17 cellular contexts compared by ENCODE assay signal in the genomic region with DNA sequence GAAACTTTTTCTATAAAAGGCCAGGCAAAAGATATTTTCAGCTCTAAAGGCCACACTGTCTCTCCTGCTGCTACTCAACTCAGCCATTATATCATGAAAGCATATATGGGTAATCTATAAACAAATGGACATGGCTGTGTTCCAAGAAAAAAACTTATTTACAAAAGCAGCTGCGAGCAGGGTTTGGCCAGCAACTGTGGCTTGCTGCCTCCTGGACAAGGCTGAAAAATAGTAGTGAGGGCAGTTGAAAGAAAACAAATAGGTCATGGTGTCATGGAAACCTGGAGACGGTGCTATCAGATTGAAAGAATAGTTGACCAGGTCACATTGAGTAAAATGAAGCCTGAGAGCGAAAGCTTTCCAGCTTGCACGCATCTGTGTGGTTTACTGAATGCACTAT.
DNase-seq lines count a peak whose midpoint lies in the region; ATAC-seq and TF ChIP-seq lines count a peak whose summit lies in the region.
"Had no signal": no experiment of that assay in that cellular context is flagged by ENCODE, and none has a peak within 500 bp of the region (broad histone marks: within the 10 kb centered on the region; RNA-seq: fewer than 3 reads in every experiment).

No MANE protein-coding gene starts in this region.

- CTCF ChIA-PET in activated CD4-positive, alpha-beta memory T cell treated with anti-CD3 and anti-CD28 coated beads for 36 hours (lab: Charles Lee) = no interaction called here

- peaks cover 8% of the 10 kb centered on the region for H3K9me3 Mint-ChIP-seq in activated CD4-positive, alpha-beta memory T cell treated with anti-CD3 and anti-CD28 coated beads for 36 hours

- H3K36me3 ChIP-seq in body of pancreas (replicated peaks in 1 of 2; ENCODE audit: insufficient read depth in 1 of 2, low read depth in 2 of 2) = no peaks in the 10 kb centered on the region
- H3K36me3 ChIP-seq in parathyroid adenoma (ENCODE audit: control insufficient read depth, insufficient read depth, low read length) = no peaks in the 10 kb centered on the region
- H3K36me3 ChIP-seq in adrenal gland (replicated peaks in 1 of 2) = no peaks in the 10 kb centered on the region
- H3K36me3 ChIP-seq: lower lobe of right lung, SJCRH30 had no signal

- H3K9ac ChIP-seq in parathyroid adenoma = no peak overlapping the region

- peak; percentile 10 for DNase-seq in HuH-7 (ENCODE audit: low spot score)
- peak; percentile 47 for DNase-seq in NCI-H146 treated with DMSO at 0.1 percent for 48 hours (lab: John Stamatoyannopoulos, UW; ENCODE audit: unreplicated experiment)
- peak in 2 of 4 donors; percentile 3 to 30 for DNase-seq in body of pancreas
- DNase-seq in activated CD4-positive, alpha-beta memory T cell treated with anti-CD3 and anti-CD28 coated beads for 36 hours = no peak
- no peak for DNase-seq in substantia nigra (lab: John Stamatoyannopoulos, UW)
- DNase-seq in adrenal gland = no peak
- DNase-seq: activated naive CD8-positive, alpha-beta T cell treated with anti-CD3 and anti-CD28 coated beads, Interleukin-2, amount 50 U/mL, for 24 hours; AML-193; erythroblast; lower lobe of right lung; naive B cell; NCI-H226; posterior cingulate gyrus; stimulated activated CD4-positive, alpha-beta T cell treated with anti-CD3 and anti-CD28 coated beads, Interleukin-4, amount 100 ng/mL, for 24 hours had no signal

- H3K4me1 Mint-ChIP-seq in activated CD4-positive, alpha-beta memory T cell treated with anti-CD3 and anti-CD28 coated beads for 36 hours (ENCODE audit: low read depth) = no peaks in the 10 kb centered on the region
- H3K4me1 Mint-ChIP-seq: activated naive CD8-positive, alpha-beta T cell treated with anti-CD3 and anti-CD28 coated beads, Interleukin-2, amount 50 U/mL, for 24 hours; naive B cell had no signal

- H3K36me3 Mint-ChIP-seq in activated CD4-positive, alpha-beta memory T cell treated with anti-CD3 and anti-CD28 coated beads for 36 hours = no peaks in the 10 kb centered on the region
- H3K36me3 Mint-ChIP-seq: naive B cell had no signal

- H3K27ac ChIP-seq in body of pancreas = no peak overlapping the region
- no peak overlapping the region for H3K27ac ChIP-seq in parathyroid adenoma
- no peak overlapping the region for H3K27ac ChIP-seq in substantia nigra (ENCODE audit: low read depth, low read length, poor library complexity, severe bottlenecking)
- no peak overlapping the region for H3K27ac ChIP-seq in adrenal gland
- H3K27ac ChIP-seq: lower lobe of right lung, SJCRH30 had no signal

- POLR2A ChIA-PET in activated CD4-positive, alpha-beta memory T cell treated with anti-CD3 and anti-CD28 coated beads for 36 hours (lab: Charles Lee) = no interaction called here

- H3K27me3 Mint-ChIP-seq in activated CD4-positive, alpha-beta memory T cell treated with anti-CD3 and anti-CD28 coated beads for 36 hours = no peaks in the 10 kb centered on the region
- H3K27me3 Mint-ChIP-seq: activated naive CD8-positive, alpha-beta T cell treated with anti-CD3 and anti-CD28 coated beads, Interleukin-2, amount 50 U/mL, for 24 hours; naive B cell had no signal

- ATAC-seq in body of pancreas = peak; percentile 48
- ATAC-seq: activated CD4-positive, CD25-positive, alpha-beta regulatory T cell treated with anti-CD3 and anti-CD28 coated beads, Interleukin-2, amount 50 U/mL, for 24 hours; activated naive CD8-positive, alpha-beta T cell treated with anti-CD3 and anti-CD28 coated beads, Interleukin-2, amount 50 U/mL, for 24 hours; lower lobe of right lung had no signal

- no peak overlapping the region for H3K4me3 ChIP-seq in body of pancreas
- H3K4me3 ChIP-seq in parathyroid adenoma (ENCODE audit: low read depth, low read length) = no peak overlapping the region
- H3K4me3 ChIP-seq in adrenal gland = no peak overlapping the region
- H3K4me3 ChIP-seq: lower lobe of right lung, SJCRH30 had no signal

- intact Hi-C loops in body of pancreas (cut with DNase I) (no loop called here), adrenal gland (cut with DNase I) (no loop called here)
- intact Hi-C loops in activated CD4-positive, alpha-beta memory T cell treated with anti-CD3 and anti-CD28 coated beads for 36 hours (cut with micrococcal nuclease) = no loop called here

- no peak overlapping the region for H3K4me3 Mint-ChIP-seq in activated CD4-positive, alpha-beta memory T cell treated with anti-CD3 and anti-CD28 coated beads for 36 hours
- H3K4me3 Mint-ChIP-seq: activated naive CD8-positive, alpha-beta T cell treated with anti-CD3 and anti-CD28 coated beads, Interleukin-2, amount 50 U/mL, for 24 hours; naive B cell had no signal

- no peak overlapping the region for H3K4me2 ChIP-seq in parathyroid adenoma (ENCODE audit: low read length)

- H3K4me1 ChIP-seq in body of pancreas (peaks cover 7% of the 10 kb centered on the region), parathyroid adenoma (no peaks in the 10 kb centered on the region), adrenal gland (replicated peaks in 1 of 2) (no peaks in the 10 kb centered on the region)
- H3K4me1 ChIP-seq: lower lobe of right lung, SJCRH30 had no signal

- no peak for TF ChIP-seq POLR2A in body of pancreas (IDR thresholded peaks at IDR 0.05)
- TF ChIP-seq POLR2A in adrenal gland (IDR thresholded peaks at IDR 0.05) = no peak

- no peaks in the 10 kb centered on the region for H3K9me3 ChIP-seq in body of pancreas
- no peaks in the 10 kb centered on the region for H3K9me3 ChIP-seq in parathyroid adenoma (ENCODE audit: control insufficient read depth, low read length)
- no peaks in the 10 kb centered on the region for H3K9me3 ChIP-seq in adrenal gland (replicated peaks in 1 of 3)
- H3K9me3 ChIP-seq: lower lobe of right lung, SJCRH30 had no signal

- no peaks in the 10 kb centered on the region for H3K79me2 ChIP-seq in parathyroid adenoma

- peak overlapping the region; percentile 22 for H2AFZ ChIP-seq in parathyroid adenoma

- no peak overlapping the region for H3K27ac Mint-ChIP-seq in activated CD4-positive, alpha-beta memory T cell treated with anti-CD3 and anti-CD28 coated beads for 36 hours
- H3K27ac Mint-ChIP-seq: activated naive CD8-positive, alpha-beta T cell treated with anti-CD3 and anti-CD28 coated beads, Interleukin-2, amount 50 U/mL, for 24 hours; naive B cell had no signal

- TF ChIP-seq CTCF in body of pancreas (IDR thresholded peaks at IDR 0.05) = no peak
- no peak for TF ChIP-seq CTCF in parathyroid adenoma (IDR thresholded peaks at IDR 0.05)
- TF ChIP-seq CTCF in adrenal gland (IDR thresholded peaks at IDR 0.05) = no peak

- 19 to 24% methylated on average over 4 of the region's 4 CpGs for WGBS in body of pancreas, 2 donors
- WGBS in adrenal gland, 4 donors = 46 to 57% (median 54%) methylated on average over 4 of the region's 4 CpGs

- H3K27me3 ChIP-seq in body of pancreas (no peaks in the 10 kb centered on the region), parathyroid adenoma (ENCODE audit: control insufficient read depth, insufficient read depth, low read length) (no peaks in the 10 kb centered on the region), adrenal gland (no peaks in the 10 kb centered on the region)
- H3K27me3 ChIP-seq: SJCRH30 had no signal

Comparison
In these comparisons a context has a peak if more than half of its experiments do, and no peak if none do; other contexts are left out.
1. DNase-seq: peak in HuH-7 (single experiment) and NCI-H146 treated with DMSO at 0.1 percent for 48 hours (single experiment); none in activated CD4-positive, alpha-beta memory T cell treated with anti-CD3 and anti-CD28 coated beads for 36 hours (single experiment), substantia nigra (0 of 49) and adrenal gland (0 of 7).